21 cellular contexts compared by ENCODE assay signal in the genomic region with DNA sequence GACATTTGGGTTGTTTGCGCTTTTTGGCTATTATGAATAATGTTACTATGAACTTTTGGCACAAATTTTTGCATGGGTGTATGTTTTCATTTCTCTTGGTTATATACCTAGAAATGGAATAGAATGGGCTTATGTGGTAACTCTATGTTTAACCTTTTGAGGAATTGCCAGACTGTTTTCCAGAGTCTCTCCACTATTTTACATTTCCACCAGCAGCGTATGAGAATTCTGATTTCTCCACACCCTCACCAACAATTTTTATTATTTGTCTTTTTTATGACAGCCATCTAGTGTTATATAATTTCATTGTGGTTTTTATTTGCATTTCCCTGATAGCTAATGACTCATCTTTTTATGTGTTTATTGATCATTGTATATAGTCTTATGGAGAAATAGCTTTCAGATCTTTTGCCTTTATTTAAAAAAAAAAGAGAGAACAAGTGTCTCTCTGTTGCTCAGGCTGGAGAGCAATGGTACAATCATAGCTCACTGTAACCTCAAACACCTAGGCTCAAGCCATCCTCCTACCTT.
"Had no signal": no experiment of that assay in that cellular context is flagged by ENCODE, and none has a peak within 500 bp of the region (broad histone marks: within the 10 kb centered on the region; RNA-seq: fewer than 3 reads in every experiment).

No MANE protein-coding gene starts in this region.

- H3K36me3 Mint-ChIP-seq: naive thymus-derived CD8-positive, alpha-beta T cell had no signal

- H3K27me3 ChIP-seq: foreskin keratinocyte, neutrophil, stomach had no signal

- H3K4me3 ChIP-seq: coronary artery, lung, stomach, thoracic aorta had no signal

- H3K4me3 Mint-ChIP-seq: endodermal cell; naive thymus-derived CD8-positive, alpha-beta T cell had no signal

- H3K36me3 ChIP-seq: neutrophil, stomach, thoracic aorta had no signal

- ATAC-seq: foreskin keratinocyte; left cardiac atrium; left ventricle myocardium superior; naive thymus-derived CD8-positive, alpha-beta T cell; sciatic nerve had no signal

- DNase-seq: effector CD4-positive, alpha-beta T cell; erythroblast; foreskin keratinocyte; kidney; left cardiac atrium; left ventricle myocardium superior; mesendoderm; naive thymus-derived CD8-positive, alpha-beta T cell; posterior cingulate gyrus; stimulated activated CD4-positive, alpha-beta T cell treated with anti-CD3 and anti-CD28 coated beads, Interleukin-2, amount 100 ng/mL, for 24 hours; stimulated activated CD4-positive, alpha-beta T cell treated with anti-CD3 and anti-CD28 coated beads, Interleukin-4, amount 100 ng/mL, for 4 hours; stimulated activated naive CD4-positive, alpha-beta T cell; stomach; substantia nigra; trophoblast cell had no signal

- H3K9me3 ChIP-seq: neutrophil, stomach, thoracic aorta had no signal

- H3K27ac ChIP-seq: coronary artery, foreskin keratinocyte, neutrophil, stomach, thoracic aorta had no signal

- H3K27ac Mint-ChIP-seq: endodermal cell; naive thymus-derived CD8-positive, alpha-beta T cell had no signal
